In genomic region chr6:7841781-7842468, GRCh38 we compare ENCODE assay signal across 21 cellular contexts.
"Had no signal": no experiment of that assay in that cellular context is flagged by ENCODE, and none has a peak within 500 bp of the region (broad histone marks: within the 10 kb centered on the region; RNA-seq: fewer than 3 reads in every experiment).

No MANE protein-coding gene starts in this region.

- ATAC-seq: activated T-cell treated with anti-CD3 and anti-CD28 coated beads, Interleukin-2, amount 50 U/mL, for 72 hours; left ventricle myocardium superior had no signal

- H3K27ac Mint-ChIP-seq: activated naive CD4-positive, alpha-beta T cell treated with anti-CD3 and anti-CD28 coated beads, Interleukin-2, amount 50 U/mL, for 24 hours; activated T-cell treated with anti-CD3 and anti-CD28 coated beads, Interleukin-2, amount 50 U/mL, for 72 hours; immature natural killer cell; memory B cell; stimulated activated naive CD8-positive, alpha-beta T cell treated with anti-CD3 and anti-CD28 coated beads, Interleukin-15, Interleukin-2, amounts not matched to agents 100 ng/mL and 50 ng/mL, for 24 hours had no signal

- H3K36me3 ChIP-seq: adrenal gland, esophagus muscularis mucosa, suprapubic skin, transverse colon, vagina had no signal

- H3K9me3 Mint-ChIP-seq: activated naive CD4-positive, alpha-beta T cell treated with anti-CD3 and anti-CD28 coated beads, Interleukin-2, amount 50 U/mL, for 24 hours; activated T-cell treated with anti-CD3 and anti-CD28 coated beads, Interleukin-2, amount 50 U/mL, for 72 hours; memory B cell; neural crest cell had no signal

- H3K9me3 ChIP-seq: adrenal gland, esophagus muscularis mucosa, suprapubic skin, transverse colon, vagina had no signal

- FAIRE-seq: bronchial epithelial cell, endothelial cell of umbilical vein had no signal

- H3K4me3 Mint-ChIP-seq: activated naive CD4-positive, alpha-beta T cell treated with anti-CD3 and anti-CD28 coated beads, Interleukin-2, amount 50 U/mL, for 24 hours; activated T-cell treated with anti-CD3 and anti-CD28 coated beads, Interleukin-2, amount 50 U/mL, for 72 hours; immature natural killer cell; memory B cell; neural crest cell; stimulated activated naive CD8-positive, alpha-beta T cell treated with anti-CD3 and anti-CD28 coated beads, Interleukin-15, Interleukin-2, amounts not matched to agents 100 ng/mL and 50 ng/mL, for 24 hours had no signal

- H3K27ac ChIP-seq: adrenal gland, esophagus muscularis mucosa, suprapubic skin, transverse colon, vagina had no signal

- DNase-seq: activated CD4-positive, alpha-beta T cell treated with anti-CD3 and anti-CD28 coated beads, Interleukin-2, amount 50 U/mL, for 4 hours; activated effector memory CD4-positive, alpha-beta T cell treated with anti-CD3 and anti-CD28 coated beads, Interleukin-2, amount 50 U/mL, for 16 hours; activated T-cell treated with anti-CD3 and anti-CD28 coated beads, Interleukin-2, amount 50 U/mL, for 72 hours; effector CD4-positive, alpha-beta T cell; immature natural killer cell; kidney glomerular epithelial cell; left ventricle myocardium superior; retina; stimulated activated CD4-positive, alpha-beta T cell treated with anti-CD3 and anti-CD28 coated beads, Interleukin-2, amount 100 ng/mL, for 24 hours; T1000; transverse colon had no signal

- H3K4me1 ChIP-seq: suprapubic skin, transverse colon, vagina had no signal

- H3K4me1 Mint-ChIP-seq: activated naive CD4-positive, alpha-beta T cell treated with anti-CD3 and anti-CD28 coated beads, Interleukin-2, amount 50 U/mL, for 24 hours; immature natural killer cell; memory B cell; neural crest cell had no signal

- H3K4me3 ChIP-seq: adrenal gland, esophagus muscularis mucosa, suprapubic skin, transverse colon, vagina had no signal

- H3K36me3 Mint-ChIP-seq: activated naive CD4-positive, alpha-beta T cell treated with anti-CD3 and anti-CD28 coated beads, Interleukin-2, amount 50 U/mL, for 24 hours; immature natural killer cell; memory B cell had no signal

- H3K27me3 ChIP-seq: adrenal gland, esophagus muscularis mucosa, suprapubic skin, transverse colon, vagina had no signal
